ENCODE assay signal across 8 cellular contexts in the genomic region with DNA sequence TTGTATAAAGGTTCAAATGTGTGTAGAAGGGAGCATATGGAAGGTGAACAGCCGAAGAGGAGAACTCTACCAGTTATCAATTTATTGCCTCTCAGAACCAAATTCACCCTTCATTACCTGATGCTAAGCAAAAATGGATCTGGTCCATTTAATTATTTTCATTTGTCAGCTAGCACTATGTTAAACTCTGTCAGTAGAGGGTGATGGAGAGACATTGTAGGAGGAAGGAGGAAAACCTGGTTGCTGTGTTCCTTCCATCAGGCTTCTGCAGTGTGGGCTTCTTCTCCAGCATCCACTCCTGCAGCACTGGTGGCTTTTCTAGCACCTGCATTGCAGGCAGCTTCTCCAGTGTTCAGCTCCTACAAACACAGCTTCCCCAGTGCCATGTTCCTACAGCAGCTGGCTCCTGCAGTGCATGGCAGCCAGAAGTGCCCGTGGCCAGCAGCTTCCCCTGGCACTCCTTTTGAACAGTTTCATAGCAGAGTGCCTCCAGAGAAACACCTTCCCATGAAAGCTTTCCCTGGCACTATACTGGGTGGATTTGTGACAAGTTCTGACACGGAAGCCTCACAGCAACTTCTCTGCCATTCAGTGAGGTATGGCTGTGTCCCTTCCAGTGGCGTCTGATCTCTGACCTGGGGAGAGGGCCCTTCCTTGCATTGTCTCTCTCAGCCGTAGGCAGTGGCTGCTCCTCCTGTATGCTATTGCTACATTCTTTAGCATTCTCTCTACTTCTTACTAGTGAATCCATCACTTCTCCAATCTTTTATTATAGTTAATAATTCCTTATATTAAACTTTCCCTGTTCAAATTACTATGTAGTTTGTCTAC. TPM values are rescaled to one million over a fixed set of nuclear protein-coding genes. Genes with fewer than 3 reads are reported as not detected.
DNase-seq lines count a peak whose midpoint lies in the region; ATAC-seq and TF ChIP-seq lines count a peak whose summit lies in the region.

No MANE protein-coding gene starts in this region.

- no peak overlapping the region for H3K23ac ChIP-seq in trophoblast cell (ENCODE audit: low read length)

- H2AFZ ChIP-seq in trophoblast cell (ENCODE audit: insufficient read depth, low read length, poor library complexity), result no peak overlapping the region

- H3K4me3 Mint-ChIP-seq in memory B cell, result no peak overlapping the region

- TF ChIP-seq CTCF in WI38 (IDR thresholded peaks at IDR 0.05; ENCODE audit: low read depth, low read length), result peak; percentile 25; the same call in 1 of the 2 replicates

- H3K27ac Mint-ChIP-seq in memory B cell, result no peak overlapping the region

- no peak overlapping the region for H3K14ac ChIP-seq in trophoblast cell (ENCODE audit: low read length)

- no peaks in the 10 kb centered on the region for H3K9me3 ChIP-seq in trophoblast cell (ENCODE audit: insufficient read depth, low read depth, low read length)

- 100% methylated on average over 1 of the region's 5 CpGs for WGBS in trophoblast cell (ENCODE audit: extremely low coverage, insufficient coverage, insufficient read length)

- H4K8ac ChIP-seq in trophoblast cell (ENCODE audit: low read depth, low read length), result no peak overlapping the region

- no peak overlapping the region for H2AK5ac ChIP-seq in trophoblast cell (ENCODE audit: low read length)

- no peaks in the 10 kb centered on the region for H3K9me3 Mint-ChIP-seq in memory B cell

- H3K4me2 ChIP-seq in trophoblast cell (ENCODE audit: low read length), result no peak overlapping the region

- no peaks in the 10 kb centered on the region for H3K79me1 ChIP-seq in trophoblast cell (ENCODE audit: low read length)

- H3K79me2 ChIP-seq in trophoblast cell (ENCODE audit: control insufficient read depth, insufficient read depth, low read length, poor library complexity), result no peaks in the 10 kb centered on the region

- H2BK5ac ChIP-seq in trophoblast cell (ENCODE audit: low read depth, low read length, poor library complexity), result no peak overlapping the region

- H3K36me3 ChIP-seq in trophoblast cell (ENCODE audit: control insufficient read depth in 1 of 2, insufficient read depth in 2 of 2, low read length in 2 of 2), result no peaks in the 10 kb centered on the region

- no peak overlapping the region for H2BK120ac ChIP-seq in trophoblast cell (ENCODE audit: insufficient read depth, low read length, poor library complexity)

- no peak overlapping the region for H3K9ac ChIP-seq in trophoblast cell (ENCODE audit: low read length)

- ATAC-seq in memory B cell (ENCODE audit: low read depth) (peak; percentile 56), GM21576 (IDR thresholded peaks at IDR 0.05; ENCODE audit: unreplicated experiment) (no peak)

- no peaks in the 10 kb centered on the region for H3K4me1 ChIP-seq in trophoblast cell (ENCODE audit: control insufficient read depth in 1 of 2, insufficient read depth in 2 of 2, low read length in 2 of 2)

- H3K4me3 ChIP-seq in WI38 (ENCODE audit: low read depth, low read length), result no peak overlapping the region
- no peak overlapping the region for H3K4me3 ChIP-seq in trophoblast cell (ENCODE audit: low read depth, low read length)

- H3K36me3 Mint-ChIP-seq in memory B cell, result no peaks in the 10 kb centered on the region

- H3K27ac ChIP-seq in caudate nucleus (ENCODE audit: low read depth, low read length) (no peak overlapping the region), trophoblast cell (ENCODE audit: low read depth, low read length) (no peak overlapping the region)

- H4K91ac ChIP-seq in trophoblast cell (ENCODE audit: low read depth, low read length), result no peak overlapping the region

- no peaks in the 10 kb centered on the region for H3K27me3 ChIP-seq in trophoblast cell (ENCODE audit: insufficient read depth, low read length)

- peaks cover 7% of the 10 kb centered on the region for H3K27me3 Mint-ChIP-seq in memory B cell

- H3K4ac ChIP-seq in trophoblast cell (ENCODE audit: low read depth, low read length), result no peak overlapping the region

- H4K12ac ChIP-seq in trophoblast cell (ENCODE audit: low read depth, low read length), result no peak overlapping the region

- no peak overlapping the region for H3K18ac ChIP-seq in trophoblast cell (ENCODE audit: low read length)

- H2BK12ac ChIP-seq in trophoblast cell (ENCODE audit: low read length), result no peak overlapping the region

- DNase-seq in GDM1 (lab: John Stamatoyannopoulos, UW) (peak; percentile 36), LHCN-M2 (ENCODE audit: low read depth) (peak; percentile 33), memory B cell (ENCODE audit: low spot score in 2 of 2) (no peak), caudate nucleus (lab: John Stamatoyannopoulos, UW) (no peak), amniotic stem cell (lab: John Stamatoyannopoulos, UW) (no peak), trophoblast cell (no peak)

- H3K4me1 Mint-ChIP-seq in memory B cell, result no peaks in the 10 kb centered on the region

RNA-seq across cellular contexts. Expression of gene IL17RD, which starts 14.6 kb away (rescaled TPM):
- 0.51 and 0.92 TPM in 2 replicates for total RNA-seq in LHCN-M2 (2014; rRNA removed)
- 0.28 TPM for polyA plus RNA-seq in LHCN-M2 (2012)
- 2.7 and 3.2 TPM in 2 replicates for polyA plus RNA-seq in trophoblast cell (2013)

RNA-seq across cellular contexts. Expression of gene HESX1, which starts 20.0 kb away (rescaled TPM):
- 0.17 TPM in 1 of 2 replicates, not detected in the other for total RNA-seq in LHCN-M2 (2014; rRNA removed)
- polyA plus RNA-seq in LHCN-M2 (2012), result not detected
- 1.3 TPM in 2 replicates for polyA plus RNA-seq in trophoblast cell (2013)

RNA-seq across cellular contexts. Expression of gene APPL1, which starts 47.7 kb away (rescaled TPM):
- 27.5 and 34.2 TPM in 2 replicates for total RNA-seq in LHCN-M2 (2014; rRNA removed)
- polyA plus RNA-seq in LHCN-M2 (2012), result 5.9 TPM
- polyA plus RNA-seq in trophoblast cell (2013), result 19.5 and 22.5 TPM in 2 replicates

Comparison
In these comparisons a context has a peak if more than half of its experiments do, and no peak if none do; other contexts are left out.
1. DNase-seq: peak in GDM1 (single experiment) and LHCN-M2 (single experiment); none in memory B cell (0 of 2), caudate nucleus (0 of 61), amniotic stem cell (single experiment) and trophoblast cell (0 of 2).